Comparison of ENCODE assay signal across 10 cellular contexts in genomic region chr9:96149881-96150280, GRCh38.
DNase-seq lines count a peak whose midpoint lies in the region; ATAC-seq lines count a peak whose summit lies in the region.
"Had no signal": no experiment of that assay in that cellular context is flagged by ENCODE, and none has a peak within 500 bp of the region (broad histone marks: within the 10 kb centered on the region; RNA-seq: fewer than 3 reads in every experiment).

No MANE protein-coding gene starts in this region.

- peak overlapping the region; percentile 12 for H3K27ac Mint-ChIP-seq in T-helper 2 cell treated with Interferon-gamma antibody and Interleukin-4, amounts not matched to agents 5 μg/mL and 100 μg/mL, for 36 hours

- H3K36me3 Mint-ChIP-seq in T-helper 2 cell treated with Interferon-gamma antibody and Interleukin-4, amounts not matched to agents 5 μg/mL and 100 μg/mL, for 36 hours (ENCODE audit: low read depth) = no peaks in the 10 kb centered on the region

- intact Hi-C loops in sciatic nerve (cut with DNase I) = loop anchor here (10.0 kb wide), 1 partner anchor 595 kb away; no protein-coding TSS in a partner anchor

- ATAC-seq in HG02588 (IDR thresholded peaks at IDR 0.05; ENCODE audit: unreplicated experiment) = peak; percentile 58
- ATAC-seq in HG03521 (IDR thresholded peaks at IDR 0.05; ENCODE audit: unreplicated experiment) = peak; percentile 43
- no peak for ATAC-seq in sciatic nerve
- ATAC-seq: left colon had no signal

- DNase-seq in T-helper 2 cell treated with Interferon-gamma antibody and Interleukin-4, amounts not matched to agents 5 μg/mL and 100 μg/mL, for 36 hours (ENCODE audit: low spot score) = no peak
- DNase-seq in T-helper 2 cell (no peak), sciatic nerve (ENCODE audit: low spot score) (peak; percentile 21), superior temporal gyrus (ENCODE audit: extremely low spot score) (no peak), iPS-NIHi11 (ENCODE audit: low spot score) (no peak), NCI-H146 treated with DMSO at 0.1 percent for 48 hours (lab: John Stamatoyannopoulos, UW; ENCODE audit: unreplicated experiment) (no peak)
- DNase-seq: Karpas-422 had no signal

- H3K4me1 Mint-ChIP-seq in T-helper 2 cell treated with Interferon-gamma antibody and Interleukin-4, amounts not matched to agents 5 μg/mL and 100 μg/mL, for 36 hours (ENCODE audit: low read depth) = peaks cover 35% of the 10 kb centered on the region

- H3K4me3 Mint-ChIP-seq in T-helper 2 cell treated with Interferon-gamma antibody and Interleukin-4, amounts not matched to agents 5 μg/mL and 100 μg/mL, for 36 hours = peak overlapping the region; percentile 72

- peaks cover 2% of the 10 kb centered on the region for H3K27me3 Mint-ChIP-seq in T-helper 2 cell treated with Interferon-gamma antibody and Interleukin-4, amounts not matched to agents 5 μg/mL and 100 μg/mL, for 36 hours (ENCODE audit: low read depth)

- no peaks in the 10 kb centered on the region for H3K9me3 Mint-ChIP-seq in T-helper 2 cell treated with Interferon-gamma antibody and Interleukin-4, amounts not matched to agents 5 μg/mL and 100 μg/mL, for 36 hours
